In the genomic region with DNA sequence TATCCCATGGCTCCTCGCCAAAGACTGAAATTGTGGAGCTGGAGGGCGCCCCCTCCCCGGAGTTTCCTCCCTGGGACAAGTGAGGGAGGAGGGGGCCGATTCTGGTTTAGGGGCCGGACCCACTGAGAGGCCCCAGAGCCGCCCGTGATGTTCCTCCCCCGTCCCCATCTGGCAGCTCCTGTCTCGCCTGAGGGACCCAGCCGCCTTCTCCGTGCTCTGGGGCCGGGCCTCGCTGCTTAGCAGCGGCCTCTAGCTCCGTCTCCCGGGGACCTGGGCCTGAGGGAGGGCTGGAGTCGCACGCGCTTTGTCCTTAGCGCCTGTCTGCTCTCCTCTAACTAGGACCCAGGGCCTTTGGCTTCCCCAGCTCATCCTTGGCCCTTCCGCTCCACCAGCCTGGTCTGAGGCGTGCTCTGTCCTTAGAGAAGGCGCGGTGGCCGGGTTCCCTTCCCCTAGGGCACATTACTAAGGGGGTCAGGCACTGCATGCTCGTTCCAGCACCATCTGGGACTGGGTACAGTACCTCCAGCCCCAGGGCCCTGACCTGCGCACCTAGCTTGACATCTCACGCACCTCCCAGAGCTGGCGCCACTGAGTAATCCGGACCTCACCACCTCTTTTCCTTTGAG, we compare ENCODE assay signal across 12 cellular contexts. TPM values are rescaled to one million over a fixed set of nuclear protein-coding genes. Genes with fewer than 3 reads are reported as not detected.
DNase-seq lines count a peak whose midpoint lies in the region; ATAC-seq and TF ChIP-seq lines count a peak whose summit lies in the region.
"Had no signal": no experiment of that assay in that cellular context is flagged by ENCODE, and none has a peak within 500 bp of the region (broad histone marks: within the 10 kb centered on the region; RNA-seq: fewer than 3 reads in every experiment).

No MANE protein-coding gene starts in this region.

- H3K4me3 Mint-ChIP-seq in T-cell = peak overlapping the region in 2 of 3 donors; percentile 31 to 57

- peaks cover 6% of the 10 kb centered on the region; the same call in 1 of the 2 replicates for H3F3A ChIP-seq in MM.1S (ENCODE audit: insufficient read depth, low read length)

- H3K4me2 ChIP-seq in DND-41 (ENCODE audit: insufficient read depth, low read length) = no peak overlapping the region
- peak overlapping the region; percentile 15 for H3K4me2 ChIP-seq in trophoblast cell (ENCODE audit: low read length)
- H3K4me2 ChIP-seq in MM.1S (ENCODE audit: low read depth, low read length) = no peak overlapping the region

- WGBS in right cardiac atrium = 18% methylated on average over 30 of the region's 30 CpGs
- WGBS in trophoblast cell (ENCODE audit: extremely low coverage, insufficient coverage, insufficient read length) = no CpG with 5 or more reads among the region's 30 CpGs

- H3K36me3 Mint-ChIP-seq in T-cell = peaks cover 41% of the 10 kb centered on the region

- H4K20me1 ChIP-seq in DND-41 (ENCODE audit: insufficient read depth, low read length) (peaks cover 82% of the 10 kb centered on the region), MM.1S (ENCODE audit: insufficient read depth, low read length) (peaks cover 5% of the 10 kb centered on the region; the same call in 1 of the 2 replicates)

- H2BK120ac ChIP-seq in trophoblast cell (ENCODE audit: insufficient read depth, low read length, poor library complexity) = no peak overlapping the region

- H3K4me1 ChIP-seq in DND-41 (ENCODE audit: insufficient read depth, low read length) = peaks cover 16% of the 10 kb centered on the region
- peaks cover 6% of the 10 kb centered on the region for H3K4me1 ChIP-seq in right cardiac atrium (ENCODE audit: control insufficient read depth, insufficient read depth, low read length)
- H3K4me1 ChIP-seq in trophoblast cell (ENCODE audit: control insufficient read depth in 1 of 2, insufficient read depth in 2 of 2, low read length in 2 of 2) = peaks cover 5 to 18% of the 10 kb centered on the region in 2 experiments
- H3K4me1 ChIP-seq in MM.1S (ENCODE audit: low read length) = peaks cover 13% of the 10 kb centered on the region

- no peak overlapping the region for H4K8ac ChIP-seq in trophoblast cell (ENCODE audit: low read depth, low read length)

- H3K27ac ChIP-seq in DND-41 (ENCODE audit: low read length) (no peak overlapping the region), right cardiac atrium (ENCODE audit: low read length) (no peak overlapping the region), trophoblast cell (ENCODE audit: low read depth, low read length) (no peak overlapping the region), MM.1S (ENCODE audit: low read length) (no peak overlapping the region)
- H3K27ac ChIP-seq: cardiac muscle cell had no signal

- ATAC-seq in DND-41 (ENCODE audit: insufficient read depth, low read depth) (peak; percentile 15; the same call in 2 of the 3 replicates), T-cell (replicated peaks in 1 of 4) (peak in 3 of 4 experiments; percentile 15 to 47 (median 25)), right cardiac atrium (peak; percentile 8 to 36), GM21390 (IDR thresholded peaks at IDR 0.05; ENCODE audit: unreplicated experiment) (no peak), HG02973 (IDR thresholded peaks at IDR 0.05; ENCODE audit: unreplicated experiment) (no peak)
- ATAC-seq: activated CD4-positive, CD25-positive, alpha-beta regulatory T cell treated with anti-CD3 and anti-CD28 coated beads, Interleukin-2, amount 50 U/mL, for 24 hours had no signal

- no peak overlapping the region for H2BK12ac ChIP-seq in trophoblast cell (ENCODE audit: low read length)

- no peak overlapping the region for H2AFZ ChIP-seq in DND-41 (ENCODE audit: low read depth, low read length)
- H2AFZ ChIP-seq in trophoblast cell (ENCODE audit: insufficient read depth, low read length, poor library complexity) = no peak overlapping the region
- H2AFZ ChIP-seq in MM.1S (ENCODE audit: low read length) = no peak overlapping the region

- H3K79me1 ChIP-seq in trophoblast cell (ENCODE audit: low read length) = no peaks in the 10 kb centered on the region

- H4K91ac ChIP-seq in trophoblast cell (ENCODE audit: low read depth, low read length) = no peak overlapping the region

- no peak overlapping the region for H3K9ac ChIP-seq in DND-41 (ENCODE audit: low read depth, low read length)
- no peak overlapping the region for H3K9ac ChIP-seq in trophoblast cell (ENCODE audit: low read length)
- H3K9ac ChIP-seq in MM.1S (ENCODE audit: low read length) = no peak overlapping the region

- H3K79me2 ChIP-seq in DND-41 (ENCODE audit: insufficient read depth, low read length) (no peaks in the 10 kb centered on the region), trophoblast cell (ENCODE audit: control insufficient read depth, insufficient read depth, low read length, poor library complexity) (no peaks in the 10 kb centered on the region), MM.1S (ENCODE audit: low read length) (no peaks in the 10 kb centered on the region)

- H3K9me3 Mint-ChIP-seq in T-cell = no peaks in the 10 kb centered on the region

- DNase-seq in DND-41 = no peak
- no peak for DNase-seq in T-cell
- peak in 1 of 3 donors; percentile 55 for DNase-seq in right cardiac atrium
- DNase-seq in trophoblast cell = no peak
- DNase-seq in stimulated activated naive CD4-positive, alpha-beta T cell (lab: John Stamatoyannopoulos, UW) = no peak
- DNase-seq in MM.1S = no peak
- DNase-seq: NCI-H748 treated with DMSO at 0.1 percent for 48 hours had no signal

- H3K23ac ChIP-seq in trophoblast cell (ENCODE audit: low read length) = no peak overlapping the region

- no peak overlapping the region for H3K4ac ChIP-seq in trophoblast cell (ENCODE audit: low read depth, low read length)

- no peak overlapping the region for H4K12ac ChIP-seq in trophoblast cell (ENCODE audit: low read depth, low read length)

- H3K9me3 ChIP-seq in DND-41 (ENCODE audit: insufficient read depth, low read length, severe bottlenecking) (no peaks in the 10 kb centered on the region), right cardiac atrium (ENCODE audit: control insufficient read depth, low read length) (no peaks in the 10 kb centered on the region), trophoblast cell (ENCODE audit: insufficient read depth, low read depth, low read length) (peaks cover 4% of the 10 kb centered on the region), MM.1S (replicated peaks; ENCODE audit: insufficient read depth, low read length) (no peaks in the 10 kb centered on the region)

- CTCF ChIA-PET in T-cell (lab: Charles Lee) = interaction anchor here in 1 of 2 donors (1.1 kb wide), 1 partner anchor 21 kb away, joined by 3 read pairs; no protein-coding TSS in a partner anchor

- H2AK5ac ChIP-seq in trophoblast cell (ENCODE audit: low read length) = no peak overlapping the region

- no peak overlapping the region for H2BK5ac ChIP-seq in trophoblast cell (ENCODE audit: low read depth, low read length, poor library complexity)

- H3K4me3 ChIP-seq in DND-41 (ENCODE audit: low read depth in 1 of 2, low read length in 2 of 2) (no peak overlapping the region), right cardiac atrium (ENCODE audit: low read length) (no peak overlapping the region), trophoblast cell (ENCODE audit: low read depth, low read length) (no peak overlapping the region), MM.1S (ENCODE audit: low read length) (no peak overlapping the region)
- H3K4me3 ChIP-seq: cardiac muscle cell, lung had no signal

- H3K4me1 Mint-ChIP-seq in T-cell = peaks cover 53 to 54% (median 53%) of the 10 kb centered on the region in 3 donors

- H3K36me3 ChIP-seq in DND-41 (ENCODE audit: insufficient read depth, low read length) (peaks cover 48% of the 10 kb centered on the region), trophoblast cell (ENCODE audit: control insufficient read depth in 1 of 2, insufficient read depth in 2 of 2, low read length in 2 of 2) (peaks cover 25 to 32% of the 10 kb centered on the region in 2 experiments), MM.1S (replicated peaks; ENCODE audit: insufficient read depth, low read length) (peaks cover 3% of the 10 kb centered on the region; the same call in 1 of the 2 replicates)

- H3K27me3 ChIP-seq in DND-41 (ENCODE audit: insufficient read depth, low read length, poor library complexity) = no peaks in the 10 kb centered on the region
- H3K27me3 ChIP-seq in right cardiac atrium (ENCODE audit: control insufficient read depth, insufficient read depth) = no peaks in the 10 kb centered on the region
- H3K27me3 ChIP-seq in trophoblast cell (ENCODE audit: insufficient read depth, low read length) = peaks cover 22% of the 10 kb centered on the region
- H3K27me3 ChIP-seq in MM.1S (replicated peaks; ENCODE audit: insufficient read depth, low read length) = no peaks in the 10 kb centered on the region

- H3K27me3 Mint-ChIP-seq in T-cell = peaks cover 13 to 22% of the 10 kb centered on the region in 2 donors

- no peak overlapping the region for H3K18ac ChIP-seq in trophoblast cell (ENCODE audit: low read length)

- no peaks in the 10 kb centered on the region for H3K9me2 ChIP-seq in MM.1S (replicated peaks; ENCODE audit: insufficient read depth, low read length)

- H3K14ac ChIP-seq in trophoblast cell (ENCODE audit: low read length) = no peak overlapping the region

- TF ChIP-seq CTCF in DND-41 (IDR thresholded peaks at IDR 0.05; ENCODE audit: borderline replicate concordance, extremely low read depth, low read length, poor library complexity, severe bottlenecking) (no peak), MM.1S (IDR thresholded peaks at IDR 0.05; ENCODE audit: low read length) (no peak)

- intact Hi-C loops in right cardiac atrium (cut with DNase I) = no loop called here

- POLR2A ChIA-PET in T-cell (lab: Charles Lee) = no interaction called here

- no peak overlapping the region for H3K27ac Mint-ChIP-seq in T-cell

RNA-seq across cellular contexts. Expression of a gene that starts 29.8 kb away (rescaled TPM):
- total RNA-seq in T-cell (under 1 TPM in 1 of 5 donors, not detected in 4; 0.05 TPM), right cardiac atrium (1 to 10 TPM; 1.1 to 4.7 (median 2.6) TPM)
- 6.6 TPM for polyA plus RNA-seq in right cardiac atrium
- 19.7 and 21.1 TPM in 2 replicates for polyA plus RNA-seq in trophoblast cell (2013)
- polyA plus RNA-seq: lung had no signal

RNA-seq across cellular contexts. Expression of a gene that starts 31.0 kb away (rescaled TPM):
- total RNA-seq in T-cell (10 to 100 TPM; 21.0 to 43.1 (median 39.7) TPM), right cardiac atrium (10 to 100 TPM; 16.1 to 26.1 (median 21.2) TPM)
- polyA plus RNA-seq in right cardiac atrium = 9.5 TPM
- 19.1 and 19.7 TPM in 2 replicates for polyA plus RNA-seq in trophoblast cell (2013)

RNA-seq across cellular contexts. Expression of a gene that starts 50.1 kb away (rescaled TPM):
- total RNA-seq in T-cell = 1 to 10 TPM in 2 of 5 donors, under 1 TPM in 3; 0.15 to 3.4 (median 0.47) TPM
- total RNA-seq in right cardiac atrium = under 1 TPM; 0.17 to 0.81 (median 0.27) TPM
- 0.16 TPM for polyA plus RNA-seq in right cardiac atrium
- 68.2 and 72.5 TPM in 2 replicates for polyA plus RNA-seq in trophoblast cell (2013)
- total RNA-seq: cardiac muscle cell had no signal

RNA-seq across cellular contexts. Expression of a gene that starts 59.3 kb away (rescaled TPM):
- total RNA-seq in T-cell = 1 to 10 TPM; 1.5 to 9.6 (median 5.9) TPM
- 10 to 100 TPM; 11.6 to 19.0 (median 12.0) TPM for total RNA-seq in right cardiac atrium
- polyA plus RNA-seq in right cardiac atrium = 9.7 TPM
- polyA plus RNA-seq in trophoblast cell (2013) = 4.7 and 5.4 TPM in 2 replicates

Comparison
In these comparisons a context has a peak if more than half of its experiments do, and no peak if none do; other contexts are left out.
1. ATAC-seq: peak in DND-41 (single experiment), T-cell (3 of 4) and right cardiac atrium (2 of 2); none in GM21390 (single experiment) and HG02973 (single experiment).